9 cellular contexts compared by ENCODE assay signal in the genomic region with DNA sequence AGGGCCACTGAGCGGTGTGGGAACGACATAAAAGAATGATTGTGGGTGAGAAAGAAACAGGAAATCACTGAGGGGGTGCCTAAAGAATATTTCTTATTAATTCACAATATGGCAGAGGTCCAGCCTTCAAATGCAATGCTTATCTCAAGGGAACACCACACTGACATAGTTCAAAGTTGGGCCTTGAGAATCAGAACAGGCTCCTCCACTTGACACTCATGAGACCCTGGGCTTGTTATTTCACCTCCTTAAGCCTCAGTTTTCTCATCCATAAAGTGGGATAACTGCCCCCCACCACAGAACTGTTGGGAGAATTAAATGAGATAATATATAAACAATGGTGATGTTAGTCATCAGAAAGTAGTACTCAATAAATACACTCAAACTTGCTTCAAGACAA. TPM values are rescaled to one million over a fixed set of nuclear protein-coding genes. Genes with fewer than 3 reads are reported as not detected.
DNase-seq lines count a peak whose midpoint lies in the region; ATAC-seq lines count a peak whose summit lies in the region.
"Had no signal": no experiment of that assay in that cellular context is flagged by ENCODE, and none has a peak within 500 bp of the region (broad histone marks: within the 10 kb centered on the region; RNA-seq: fewer than 3 reads in every experiment).

No MANE protein-coding gene starts in this region.

- no peaks in the 10 kb centered on the region for H3K27me3 ChIP-seq in CD4-positive, alpha-beta memory T cell (ENCODE audit: insufficient read depth, low read length)
- H3K27me3 ChIP-seq in naive thymus-derived CD4-positive, alpha-beta T cell (ENCODE audit: control insufficient read depth in 2 of 2, insufficient read depth in 2 of 2, low read length in 2 of 2): no peaks in the 10 kb centered on the region

- peak overlapping the region; percentile 59 for H3K27ac ChIP-seq in CD4-positive, alpha-beta memory T cell (ENCODE audit: low read depth, low read length)
- peak overlapping the region; percentile 69 for H3K27ac ChIP-seq in naive thymus-derived CD4-positive, alpha-beta T cell (ENCODE audit: low read depth, low read length)

- peak overlapping the region; percentile 85 to 97 (median 96) for H3K27ac Mint-ChIP-seq in CD4-positive, alpha-beta memory T cell
- peak overlapping the region in 2 of 3 donors; percentile 30 to 96 for H3K27ac Mint-ChIP-seq in IgD-negative memory B cell
- H3K27ac Mint-ChIP-seq in naive thymus-derived CD4-positive, alpha-beta T cell: peak overlapping the region; percentile 82 to 97 (median 89)

- no peaks in the 10 kb centered on the region for H3K36me3 ChIP-seq in CD4-positive, alpha-beta memory T cell (ENCODE audit: insufficient read depth, low read length)
- no peaks in the 10 kb centered on the region for H3K36me3 ChIP-seq in naive thymus-derived CD4-positive, alpha-beta T cell (ENCODE audit: control insufficient read depth in 2 of 3, insufficient read depth in 3 of 3, low read length in 3 of 3)

- no peak for DNase-seq in CD4-positive, alpha-beta memory T cell
- DNase-seq in amniotic epithelial cell (ENCODE audit: low read depth) (peak; percentile 81), NCI-H1436 (lab: John Stamatoyannopoulos, UW) (no peak), NCI-H345 treated with DMSO at 0.1 percent for 48 hours (lab: John Stamatoyannopoulos, UW; ENCODE audit: unreplicated experiment) (no peak)
- DNase-seq in naive thymus-derived CD4-positive, alpha-beta T cell: no peak
- DNase-seq: DMS 273 treated with DMSO at 0.1 percent for 48 hours, NCI-H2171 treated with DMSO at 0.1 percent for 48 hours had no signal

- no peaks in the 10 kb centered on the region for H3K27me3 Mint-ChIP-seq in CD4-positive, alpha-beta memory T cell
- no peaks in the 10 kb centered on the region for H3K27me3 Mint-ChIP-seq in IgD-negative memory B cell
- H3K27me3 Mint-ChIP-seq in naive thymus-derived CD4-positive, alpha-beta T cell: no peaks in the 10 kb centered on the region

- H3K9me3 ChIP-seq in CD4-positive, alpha-beta memory T cell (ENCODE audit: control insufficient read depth in 1 of 2, low read length in 2 of 2): no peaks in the 10 kb centered on the region
- H3K9me3 ChIP-seq in naive thymus-derived CD4-positive, alpha-beta T cell (ENCODE audit: control insufficient read depth in 2 of 3, low read length in 3 of 3): no peaks in the 10 kb centered on the region

- POLR2A ChIA-PET in CD4-positive, alpha-beta memory T cell (lab: Charles Lee; ENCODE audit: partially characterized antibody): interaction anchor here (0.7 to 3.1 kb wide), 14 partner anchors 14 to 1846 kb away, joined by 3 to 33 read pairs (median 7); a partner anchor contains a TSS
- POLR2A ChIA-PET in naive thymus-derived CD4-positive, alpha-beta T cell (lab: Charles Lee): interaction anchor here (0.6 to 3.0 kb wide), 5 partner anchors 13 to 1031 kb away, joined by 3 to 11 read pairs (median 3); no protein-coding TSS in a partner anchor

- H3K4me3 Mint-ChIP-seq in CD4-positive, alpha-beta memory T cell: peak overlapping the region in 7 of 8 donors; percentile 71 to 93 (median 82)
- peak overlapping the region in 1 of 4 donors; percentile 12 for H3K4me3 Mint-ChIP-seq in IgD-negative memory B cell
- peak overlapping the region; percentile 3 to 86 (median 79) for H3K4me3 Mint-ChIP-seq in naive thymus-derived CD4-positive, alpha-beta T cell

- intact Hi-C loops in CD4-positive, alpha-beta memory T cell (cut with micrococcal nuclease): no loop called here
- intact Hi-C loops in naive thymus-derived CD4-positive, alpha-beta T cell (cut with micrococcal nuclease): loop anchor here in 1 of 2 donors (1.0 kb wide), 1 partner anchor 23 kb away; no protein-coding TSS in a partner anchor

- H3K4me3 ChIP-seq in CD4-positive, alpha-beta memory T cell (ENCODE audit: low read length in 2 of 2): no peak overlapping the region
- peak overlapping the region; percentile 43 for H3K4me3 ChIP-seq in naive thymus-derived CD4-positive, alpha-beta T cell (ENCODE audit: low read length)

- CTCF ChIA-PET in CD4-positive, alpha-beta memory T cell (lab: Charles Lee; ENCODE audit: partially characterized antibody): interaction anchor here (0.9 to 2.7 kb wide), 8 partner anchors 25 to 271 kb away, joined by 3 to 13 read pairs (median 5); no protein-coding TSS in a partner anchor
- CTCF ChIA-PET in naive thymus-derived CD4-positive, alpha-beta T cell (lab: Charles Lee): interaction anchor here (0.6 to 2.4 kb wide), 10 partner anchors 10 to 271 kb away, joined by 3 to 27 read pairs (median 4); no protein-coding TSS in a partner anchor

- no peak for ATAC-seq in naive thymus-derived CD4-positive, alpha-beta T cell
- no peak for ATAC-seq in HG02588 (IDR thresholded peaks at IDR 0.05; ENCODE audit: unreplicated experiment)

- no peaks in the 10 kb centered on the region for H3K36me3 Mint-ChIP-seq in CD4-positive, alpha-beta memory T cell
- H3K36me3 Mint-ChIP-seq in IgD-negative memory B cell: no peaks in the 10 kb centered on the region
- peaks cover 0 to 5% (median 0%) of the 10 kb centered on the region in 5 donors for H3K36me3 Mint-ChIP-seq in naive thymus-derived CD4-positive, alpha-beta T cell

- no peaks in the 10 kb centered on the region for H3K9me3 Mint-ChIP-seq in CD4-positive, alpha-beta memory T cell
- no peaks in the 10 kb centered on the region for H3K9me3 Mint-ChIP-seq in IgD-negative memory B cell
- H3K9me3 Mint-ChIP-seq in naive thymus-derived CD4-positive, alpha-beta T cell: no peaks in the 10 kb centered on the region

- peaks cover 37 to 52% (median 46%) of the 10 kb centered on the region in 4 donors for H3K4me1 Mint-ChIP-seq in CD4-positive, alpha-beta memory T cell
- peaks cover 33 to 37% (median 36%) of the 10 kb centered on the region in 3 donors for H3K4me1 Mint-ChIP-seq in IgD-negative memory B cell
- peaks cover 26 to 63% (median 59%) of the 10 kb centered on the region in 7 donors for H3K4me1 Mint-ChIP-seq in naive thymus-derived CD4-positive, alpha-beta T cell

- peaks cover 47% of the 10 kb centered on the region for H3K4me1 ChIP-seq in CD4-positive, alpha-beta memory T cell (ENCODE audit: insufficient read depth, low read length)
- peaks cover 40 to 44% of the 10 kb centered on the region in 2 donors for H3K4me1 ChIP-seq in naive thymus-derived CD4-positive, alpha-beta T cell (ENCODE audit: control insufficient read depth in 2 of 2, insufficient read depth in 2 of 2, low read length in 2 of 2)

RNA-seq across cellular contexts. Expression of a gene that starts 40.4 kb away (rescaled TPM):
- 1 to 10 TPM; 4.3 to 4.6 TPM for total RNA-seq in CD4-positive, alpha-beta memory T cell
- polyA plus RNA-seq in CD4-positive, alpha-beta memory T cell: 1 to 10 TPM; 2.3 to 3.6 TPM
- polyA plus RNA-seq in IgD-negative memory B cell: 3.5 TPM
- 1 to 10 TPM; 1.1 to 9.4 (median 2.0) TPM for total RNA-seq in naive thymus-derived CD4-positive, alpha-beta T cell
- polyA plus RNA-seq in naive thymus-derived CD4-positive, alpha-beta T cell: under 1 TPM; 0.53 to 0.60 TPM
